1 cellular context compared by ENCODE assay signal in genomic region chr16:50797456-50797855, GRCh38.
TF ChIP-seq lines count a peak whose summit lies in the region.

No MANE protein-coding gene starts in this region.

TF ChIP-seq in GM12891, 5 proteins besides CTCF, POLR2A, EP300 and RAD21:
- no peak for TF ChIP-seq POU2F2 (IDR thresholded peaks at IDR 0.05; ENCODE audit: low read depth, low read length)
- no peak for TF ChIP-seq TAF1 (IDR thresholded peaks at IDR 0.05; ENCODE audit: low read depth, low read length)
